ENCODE assay signal across 16 cellular contexts in the genomic region with DNA sequence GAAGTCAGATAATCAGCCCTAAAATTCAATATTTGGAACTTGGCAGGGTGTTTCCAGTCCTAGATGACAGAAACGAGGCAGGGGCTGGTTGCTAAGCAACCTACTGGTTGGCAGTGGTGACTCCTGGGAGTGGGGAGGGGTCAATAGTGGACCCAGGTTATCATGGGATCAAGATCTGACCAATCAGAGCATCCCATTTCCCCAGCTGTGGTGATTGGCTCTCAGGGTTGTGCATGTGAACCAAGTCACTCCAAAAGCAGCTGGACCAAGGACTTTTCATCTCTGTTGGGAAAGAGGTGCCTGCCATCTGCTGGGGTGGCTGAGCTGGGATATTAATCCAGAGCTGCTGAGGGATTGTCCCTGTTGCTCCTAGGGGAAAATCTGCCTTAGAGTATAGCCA.
DNase-seq lines count a peak whose midpoint lies in the region; ATAC-seq and TF ChIP-seq lines count a peak whose summit lies in the region.
"Had no signal": no experiment of that assay in that cellular context is flagged by ENCODE, and none has a peak within 500 bp of the region (broad histone marks: within the 10 kb centered on the region; RNA-seq: fewer than 3 reads in every experiment).

No MANE protein-coding gene starts in this region.

- no peak for TF ChIP-seq RAD21 in Ishikawa (IDR thresholded peaks at IDR 0.05; ENCODE audit: low read depth)

- POLR2A ChIA-PET in RWPE1 (lab: Yijun Ruan, JAX; ENCODE audit: low non-redundant PET), result no interaction called here

- TF ChIP-seq EP300 in Ishikawa (IDR thresholded peaks at IDR 0.05; ENCODE audit: borderline replicate concordance), result no peak

- H3K9me3 Mint-ChIP-seq in activated CD4-positive, alpha-beta T cell treated with anti-CD3 and anti-CD28 coated beads, Interleukin-2, amount 10 ng/mL, durations not matched to agents 24 days and 14 days, result no peaks in the 10 kb centered on the region
- H3K9me3 Mint-ChIP-seq: CD8-positive, alpha-beta T cell; T-helper 2 cell treated with Interferon-gamma antibody and Interleukin-4, amounts not matched to agents 5 μg/mL and 100 μg/mL, for 36 hours had no signal

- no peaks in the 10 kb centered on the region for H3K27me3 Mint-ChIP-seq in activated CD4-positive, alpha-beta T cell treated with anti-CD3 and anti-CD28 coated beads, Interleukin-2, amount 10 ng/mL, durations not matched to agents 24 days and 14 days

- no peaks in the 10 kb centered on the region for H3K36me3 Mint-ChIP-seq in activated CD4-positive, alpha-beta T cell treated with anti-CD3 and anti-CD28 coated beads, Interleukin-2, amount 10 ng/mL, durations not matched to agents 24 days and 14 days (ENCODE audit: low read depth)
- H3K36me3 Mint-ChIP-seq: CD8-positive, alpha-beta T cell had no signal

- H3K4me3 Mint-ChIP-seq in activated CD4-positive, alpha-beta T cell treated with anti-CD3 and anti-CD28 coated beads, Interleukin-2, amount 10 ng/mL, durations not matched to agents 24 days and 14 days, result no peak overlapping the region
- H3K4me3 Mint-ChIP-seq: CD8-positive, alpha-beta T cell; T-helper 2 cell treated with Interferon-gamma antibody and Interleukin-4, amounts not matched to agents 5 μg/mL and 100 μg/mL, for 36 hours had no signal

- H3K4me1 Mint-ChIP-seq in activated CD4-positive, alpha-beta T cell treated with anti-CD3 and anti-CD28 coated beads, Interleukin-2, amount 10 ng/mL, durations not matched to agents 24 days and 14 days, result no peaks in the 10 kb centered on the region

- intact Hi-C loops in activated CD4-positive, alpha-beta T cell treated with anti-CD3 and anti-CD28 coated beads, Interleukin-2, amount 10 ng/mL, durations not matched to agents 24 days and 14 days (cut with micrococcal nuclease), result no loop called here

- H3K27ac Mint-ChIP-seq in activated CD4-positive, alpha-beta T cell treated with anti-CD3 and anti-CD28 coated beads, Interleukin-2, amount 10 ng/mL, durations not matched to agents 24 days and 14 days, result no peak overlapping the region
- H3K27ac Mint-ChIP-seq: CD8-positive, alpha-beta T cell; T-helper 2 cell treated with Interferon-gamma antibody and Interleukin-4, amounts not matched to agents 5 μg/mL and 100 μg/mL, for 36 hours had no signal

- CTCF ChIA-PET in RWPE1 (lab: Yijun Ruan, JAX), result interaction anchor here (0.6 to 1.2 kb wide), 3 partner anchors 8 to 1087 kb away, joined by 3 to 5 read pairs (median 4); no protein-coding TSS in a partner anchor

- ATAC-seq in GM19328 (IDR thresholded peaks at IDR 0.05; ENCODE audit: unreplicated experiment), result no peak
- ATAC-seq: CD8-positive, alpha-beta T cell had no signal

- DNase-seq in Daoy (ENCODE audit: low read depth) (peak; percentile 25), RWPE1 (ENCODE audit: low spot score) (peak; percentile 55), iPS DF 19.7 (ENCODE audit: low read depth, low spot score) (peak; percentile 63), foreskin fibroblast (no peak), COLO829 (ENCODE audit: low spot score) (no peak)
- DNase-seq in activated CD4-positive, alpha-beta T cell treated with anti-CD3 and anti-CD28 coated beads, Interleukin-2, amount 10 ng/mL, durations not matched to agents 24 days and 14 days, result no peak
- DNase-seq: activated CD4-positive, alpha-beta T cell treated with anti-CD3 and anti-CD28 coated beads, Interleukin-2, amount 50 U/mL, for 4 hours; CD8-positive, alpha-beta T cell; nucleus accumbens; thyroid gland had no signal

- TF ChIP-seq CTCF in RWPE1 (conservative IDR thresholded peaks at IDR 0.05; ENCODE audit: low read depth) (no peak), foreskin fibroblast (IDR thresholded peaks at IDR 0.05; ENCODE audit: low read depth, low read length) (no peak)

- no peak overlapping the region for H3K4me3 ChIP-seq in foreskin fibroblast (ENCODE audit: low read depth in 1 of 2, low read length in 2 of 2)
- H3K4me3 ChIP-seq: cardiac muscle cell, lung, spleen, thyroid gland had no signal

- no peak overlapping the region for H3K27ac ChIP-seq in RWPE1
- H3K27ac ChIP-seq: cardiac muscle cell, spleen, thyroid gland had no signal

TF ChIP-seq in Ishikawa, 13 proteins besides CTCF, POLR2A, EP300 and RAD21:
- TF ChIP-seq CEBPB (IDR thresholded peaks at IDR 0.05) (no peak), ZBTB7A (IDR thresholded peaks at IDR 0.05; ENCODE audit: low read depth) (no peak), USF1 (IDR thresholded peaks at IDR 0.05) (peak; percentile 10; the same call in 1 of the 2 replicates)

Comparison
In these comparisons a context has a peak if more than half of its experiments do, and no peak if none do; other contexts are left out.
1. DNase-seq: peak in Daoy (single experiment), RWPE1 (single experiment) and iPS DF 19.7 (single experiment); none in foreskin fibroblast (0 of 2), COLO829 (single experiment) and activated CD4-positive, alpha-beta T cell treated with anti-CD3 and anti-CD28 coated beads, Interleukin-2, amount 10 ng/mL, durations not matched to agents 24 days and 14 days (single experiment).